1 cellular context compared by ENCODE assay signal in genomic region chr19:58475714-58476497, GRCh38.
TF ChIP-seq lines count a peak whose summit lies in the region.

Gene ZNF446, plus strand, starts transcription at chr19:58476352. Its CDS starts 867 bp downstream, at chr19:58477219.

TF ChIP-seq in K562, 482 proteins besides CTCF, POLR2A, EP300 and RAD21 (continued from another document and continues in another):
- TF ChIP-seq YY1 (IDR thresholded peaks at IDR 0.05; ENCODE audit: borderline replicate concordance in 1 of 3, control insufficient read depth in 1 of 3, extremely low read depth in 1 of 3, insufficient read depth in 3 of 3, insufficient read length in 1 of 3, insufficient replicate concordance in 2 of 3, low read depth in 1 of 3, low read length in 2 of 3), result peak in 2 of 3 experiments; percentile 14 to 15
- 0 out of 2 replicates have a peak, but pooled peaks have one; percentile 72 for TF ChIP-seq TCF7 (IDR thresholded peaks at IDR 0.05; ENCODE audit: borderline replicate concordance)
- no peak for TF ChIP-seq ZNF197 (CRISPR knock-in tag; IDR thresholded peaks at IDR 0.05; ENCODE audit: low read depth)
- no peak for TF ChIP-seq CREB5 (CRISPR knock-in tag; IDR thresholded peaks at IDR 0.05)
- TF ChIP-seq CTBP1 (IDR thresholded peaks at IDR 0.05; ENCODE audit: borderline replicate concordance), result peak; percentile 86
- peak; percentile 56; the same call in 1 of the 2 replicates for TF ChIP-seq SREBF1 (IDR thresholded peaks at IDR 0.05; ENCODE audit: borderline replicate concordance, low read depth, low read length)
- TF ChIP-seq ZNF24 (IDR thresholded peaks at IDR 0.05), result no peak
- peak; percentile 95 for TF ChIP-seq TFAP4 (CRISPR knock-in tag; IDR thresholded peaks at IDR 0.05; ENCODE audit: borderline replicate concordance)
- no peak for TF ChIP-seq MCM7 (IDR thresholded peaks at IDR 0.05)
- TF ChIP-seq, protein P1, sequence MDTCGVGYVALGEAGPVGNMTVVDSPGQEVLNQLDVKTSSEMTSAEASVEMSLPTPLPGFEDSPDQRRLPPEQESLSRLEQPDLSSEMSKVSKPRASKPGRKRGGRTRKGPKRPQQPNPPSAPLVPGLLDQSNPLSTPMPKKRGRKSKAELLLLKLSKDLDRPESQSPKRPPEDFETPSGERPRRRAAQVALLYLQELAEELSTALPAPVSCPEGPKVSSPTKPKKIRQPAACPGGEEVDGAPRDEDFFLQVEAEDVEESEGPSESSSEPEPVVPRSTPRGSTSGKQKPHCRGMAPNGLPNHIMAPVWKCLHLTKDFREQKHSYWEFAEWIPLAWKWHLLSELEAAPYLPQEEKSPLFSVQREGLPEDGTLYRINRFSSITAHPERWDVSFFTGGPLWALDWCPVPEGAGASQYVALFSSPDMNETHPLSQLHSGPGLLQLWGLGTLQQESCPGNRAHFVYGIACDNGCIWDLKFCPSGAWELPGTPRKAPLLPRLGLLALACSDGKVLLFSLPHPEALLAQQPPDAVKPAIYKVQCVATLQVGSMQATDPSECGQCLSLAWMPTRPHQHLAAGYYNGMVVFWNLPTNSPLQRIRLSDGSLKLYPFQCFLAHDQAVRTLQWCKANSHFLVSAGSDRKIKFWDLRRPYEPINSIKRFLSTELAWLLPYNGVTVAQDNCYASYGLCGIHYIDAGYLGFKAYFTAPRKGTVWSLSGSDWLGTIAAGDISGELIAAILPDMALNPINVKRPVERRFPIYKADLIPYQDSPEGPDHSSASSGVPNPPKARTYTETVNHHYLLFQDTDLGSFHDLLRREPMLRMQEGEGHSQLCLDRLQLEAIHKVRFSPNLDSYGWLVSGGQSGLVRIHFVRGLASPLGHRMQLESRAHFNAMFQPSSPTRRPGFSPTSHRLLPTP (IDR thresholded peaks at IDR 0.05; ENCODE audit: borderline replicate concordance, extremely low read depth, insufficient read length), result no peak
- no peak for TF ChIP-seq ZNF644 (tag; IDR thresholded peaks at IDR 0.05; ENCODE audit: low read depth)
- TF ChIP-seq U2AF1 (optimal IDR thresholded peaks at IDR 0.05; ENCODE audit: low read depth, low read length), result peak; percentile 90
- peak; percentile 27; the same call in 1 of the 2 replicates for TF ChIP-seq PHB (CRISPR knock-in tag; IDR thresholded peaks at IDR 0.05)
- TF ChIP-seq FIP1L1 (IDR thresholded peaks at IDR 0.05; ENCODE audit: low read depth, low read length, poor library complexity, severe bottlenecking), result peak; percentile 97
- TF ChIP-seq, protein P2, sequence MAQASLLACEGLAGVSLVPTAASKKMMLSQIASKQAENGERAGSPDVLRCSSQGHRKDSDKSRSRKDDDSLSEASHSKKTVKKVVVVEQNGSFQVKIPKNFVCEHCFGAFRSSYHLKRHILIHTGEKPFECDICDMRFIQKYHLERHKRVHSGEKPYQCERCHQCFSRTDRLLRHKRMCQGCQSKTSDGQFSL (CRISPR knock-in tag; IDR thresholded peaks at IDR 0.05), result no peak
- TF ChIP-seq, protein P2 (tag; IDR thresholded peaks at IDR 0.05), result no peak
- no peak for TF ChIP-seq FOXJ3 (CRISPR knock-in tag; IDR thresholded peaks at IDR 0.05)
- peak in 1 of 2 experiments; percentile 1; a peak in 1 of 4 replicates for TF ChIP-seq TRIM24 (IDR thresholded peaks at IDR 0.05)
- peak; percentile 62 for TF ChIP-seq ZBTB12 (CRISPR knock-in tag; IDR thresholded peaks at IDR 0.05)
- TF ChIP-seq TARDBP (IDR thresholded peaks at IDR 0.05), result no peak
- peak; percentile 92 for TF ChIP-seq CXXC5 (CRISPR knock-in tag; IDR thresholded peaks at IDR 0.05)
- TF ChIP-seq SREBF2 (CRISPR knock-in tag; IDR thresholded peaks at IDR 0.05), result no peak
- TF ChIP-seq, protein P3, sequence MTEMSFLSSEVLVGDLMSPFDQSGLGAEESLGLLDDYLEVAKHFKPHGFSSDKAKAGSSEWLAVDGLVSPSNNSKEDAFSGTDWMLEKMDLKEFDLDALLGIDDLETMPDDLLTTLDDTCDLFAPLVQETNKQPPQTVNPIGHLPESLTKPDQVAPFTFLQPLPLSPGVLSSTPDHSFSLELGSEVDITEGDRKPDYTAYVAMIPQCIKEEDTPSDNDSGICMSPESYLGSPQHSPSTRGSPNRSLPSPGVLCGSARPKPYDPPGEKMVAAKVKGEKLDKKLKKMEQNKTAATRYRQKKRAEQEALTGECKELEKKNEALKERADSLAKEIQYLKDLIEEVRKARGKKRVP (CRISPR knock-in tag; IDR thresholded peaks at IDR 0.05), result no peak
- TF ChIP-seq MAFK (IDR thresholded peaks at IDR 0.05; ENCODE audit: low read length), result no peak
- TF ChIP-seq TBP (optimal IDR thresholded peaks at IDR 0.05; ENCODE audit: low read depth, low read length), result peak; percentile 45
- no peak; the same call in 1 of the 2 replicates for TF ChIP-seq ILF3 (IDR thresholded peaks at IDR 0.05; ENCODE audit: borderline replicate concordance)
- TF ChIP-seq, protein P4, sequence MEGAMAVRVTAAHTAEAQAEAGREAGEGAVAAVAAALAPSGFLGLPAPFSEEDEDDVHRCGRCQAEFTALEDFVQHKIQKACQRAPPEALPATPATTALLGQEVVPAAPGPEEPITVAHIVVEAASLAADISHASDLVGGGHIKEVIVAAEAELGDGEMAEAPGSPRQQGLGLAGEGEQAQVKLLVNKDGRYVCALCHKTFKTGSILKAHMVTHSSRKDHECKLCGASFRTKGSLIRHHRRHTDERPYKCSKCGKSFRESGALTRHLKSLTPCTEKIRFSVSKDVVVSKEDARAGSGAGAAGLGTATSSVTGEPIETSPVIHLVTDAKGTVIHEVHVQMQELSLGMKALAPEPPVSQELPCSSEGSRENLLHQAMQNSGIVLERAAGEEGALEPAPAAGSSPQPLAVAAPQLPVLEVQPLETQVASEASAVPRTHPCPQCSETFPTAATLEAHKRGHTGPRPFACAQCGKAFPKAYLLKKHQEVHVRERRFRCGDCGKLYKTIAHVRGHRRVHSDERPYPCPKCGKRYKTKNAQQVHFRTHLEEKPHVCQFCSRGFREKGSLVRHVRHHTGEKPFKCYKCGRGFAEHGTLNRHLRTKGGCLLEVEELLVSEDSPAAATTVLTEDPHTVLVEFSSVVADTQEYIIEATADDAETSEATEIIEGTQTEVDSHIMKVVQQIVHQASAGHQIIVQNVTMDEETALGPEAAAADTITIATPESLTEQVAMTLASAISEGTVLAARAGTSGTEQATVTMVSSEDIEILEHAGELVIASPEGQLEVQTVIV (CRISPR knock-in tag; IDR thresholded peaks at IDR 0.05; ENCODE audit: borderline replicate concordance), result peak; percentile 88
- TF ChIP-seq SRSF1 (IDR thresholded peaks at IDR 0.05; ENCODE audit: low read depth, low read length), result peak; percentile 74; the same call in 1 of the 2 replicates
- peak in 1 of 2 experiments; percentile 89 for TF ChIP-seq AFF1 (IDR thresholded peaks at IDR 0.05; ENCODE audit: low read depth in 1 of 2, partially characterized antibody in 2 of 2)
- TF ChIP-seq E2F1 (CRISPR knock-in tag; IDR thresholded peaks at IDR 0.05), result peak; percentile 94
- TF ChIP-seq, protein P5, sequence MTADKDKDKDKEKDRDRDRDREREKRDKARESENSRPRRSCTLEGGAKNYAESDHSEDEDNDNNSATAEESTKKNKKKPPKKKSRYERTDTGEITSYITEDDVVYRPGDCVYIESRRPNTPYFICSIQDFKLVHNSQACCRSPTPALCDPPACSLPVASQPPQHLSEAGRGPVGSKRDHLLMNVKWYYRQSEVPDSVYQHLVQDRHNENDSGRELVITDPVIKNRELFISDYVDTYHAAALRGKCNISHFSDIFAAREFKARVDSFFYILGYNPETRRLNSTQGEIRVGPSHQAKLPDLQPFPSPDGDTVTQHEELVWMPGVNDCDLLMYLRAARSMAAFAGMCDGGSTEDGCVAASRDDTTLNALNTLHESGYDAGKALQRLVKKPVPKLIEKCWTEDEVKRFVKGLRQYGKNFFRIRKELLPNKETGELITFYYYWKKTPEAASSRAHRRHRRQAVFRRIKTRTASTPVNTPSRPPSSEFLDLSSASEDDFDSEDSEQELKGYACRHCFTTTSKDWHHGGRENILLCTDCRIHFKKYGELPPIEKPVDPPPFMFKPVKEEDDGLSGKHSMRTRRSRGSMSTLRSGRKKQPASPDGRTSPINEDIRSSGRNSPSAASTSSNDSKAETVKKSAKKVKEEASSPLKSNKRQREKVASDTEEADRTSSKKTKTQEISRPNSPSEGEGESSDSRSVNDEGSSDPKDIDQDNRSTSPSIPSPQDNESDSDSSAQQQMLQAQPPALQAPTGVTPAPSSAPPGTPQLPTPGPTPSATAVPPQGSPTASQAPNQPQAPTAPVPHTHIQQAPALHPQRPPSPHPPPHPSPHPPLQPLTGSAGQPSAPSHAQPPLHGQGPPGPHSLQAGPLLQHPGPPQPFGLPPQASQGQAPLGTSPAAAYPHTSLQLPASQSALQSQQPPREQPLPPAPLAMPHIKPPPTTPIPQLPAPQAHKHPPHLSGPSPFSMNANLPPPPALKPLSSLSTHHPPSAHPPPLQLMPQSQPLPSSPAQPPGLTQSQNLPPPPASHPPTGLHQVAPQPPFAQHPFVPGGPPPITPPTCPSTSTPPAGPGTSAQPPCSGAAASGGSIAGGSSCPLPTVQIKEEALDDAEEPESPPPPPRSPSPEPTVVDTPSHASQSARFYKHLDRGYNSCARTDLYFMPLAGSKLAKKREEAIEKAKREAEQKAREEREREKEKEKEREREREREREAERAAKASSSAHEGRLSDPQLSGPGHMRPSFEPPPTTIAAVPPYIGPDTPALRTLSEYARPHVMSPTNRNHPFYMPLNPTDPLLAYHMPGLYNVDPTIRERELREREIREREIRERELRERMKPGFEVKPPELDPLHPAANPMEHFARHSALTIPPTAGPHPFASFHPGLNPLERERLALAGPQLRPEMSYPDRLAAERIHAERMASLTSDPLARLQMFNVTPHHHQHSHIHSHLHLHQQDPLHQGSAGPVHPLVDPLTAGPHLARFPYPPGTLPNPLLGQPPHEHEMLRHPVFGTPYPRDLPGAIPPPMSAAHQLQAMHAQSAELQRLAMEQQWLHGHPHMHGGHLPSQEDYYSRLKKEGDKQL (CRISPR knock-in tag; IDR thresholded peaks at IDR 0.05; ENCODE audit: borderline replicate concordance), result no peak
- TF ChIP-seq CHD1 (IDR thresholded peaks at IDR 0.05; ENCODE audit: low read length), result peak; percentile 45
- no peak for TF ChIP-seq PRMT5 (CRISPR knock-in tag; IDR thresholded peaks at IDR 0.05)
- no peak for TF ChIP-seq RFX5 (IDR thresholded peaks at IDR 0.05; ENCODE audit: low read depth, low read length)
- TF ChIP-seq HMGN3 (IDR thresholded peaks at IDR 0.05; ENCODE audit: borderline replicate concordance, extremely low read depth, insufficient read length, low read depth, low read length), result peak; percentile 99
- peak; percentile 33 for TF ChIP-seq SETDB1 (IDR thresholded peaks at IDR 0.05; ENCODE audit: low read length)
